Comparison of ENCODE assay signal across 8 cellular contexts in the genomic region with DNA sequence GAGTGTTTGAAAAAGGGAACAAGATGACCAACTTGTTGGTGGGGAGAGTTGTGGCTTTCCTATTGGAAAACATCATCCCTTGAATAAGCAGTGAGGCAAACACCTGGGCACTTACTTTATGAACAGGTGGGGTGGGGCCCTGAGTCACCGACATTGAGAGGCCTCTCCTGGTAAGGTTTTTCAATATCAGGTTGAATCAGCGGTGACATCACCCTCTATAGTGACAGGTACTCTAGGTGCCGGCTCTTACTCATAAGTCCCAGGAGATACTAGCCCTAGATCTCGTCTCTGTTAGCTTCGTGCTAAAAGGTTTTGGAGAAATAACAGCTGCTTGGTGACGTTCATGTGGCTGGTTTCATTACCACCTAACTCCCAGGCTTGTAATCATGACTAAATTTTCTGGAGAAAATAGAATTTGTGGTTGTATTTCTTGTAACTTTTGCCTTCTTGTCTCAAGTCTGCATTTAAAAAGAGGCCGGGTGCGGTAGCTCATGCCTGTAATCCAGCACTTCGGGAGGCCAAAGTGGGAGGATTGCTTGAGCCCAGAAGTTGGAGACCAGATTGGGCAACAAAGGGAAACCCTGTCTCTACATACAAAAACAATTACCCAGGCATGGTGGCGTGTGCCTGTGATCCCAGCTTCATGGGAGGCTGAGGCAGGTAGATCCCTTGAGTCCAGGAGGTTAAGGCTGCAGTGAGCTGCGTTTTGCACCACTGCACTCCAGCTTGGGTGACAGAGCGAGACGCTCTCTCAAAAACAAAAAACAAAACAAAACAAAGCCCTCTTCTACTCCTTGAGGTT. TPM values are rescaled to one million over a fixed set of nuclear protein-coding genes. Genes with fewer than 3 reads are reported as not detected.
DNase-seq lines count a peak whose midpoint lies in the region; ATAC-seq lines count a peak whose summit lies in the region.

No MANE protein-coding gene starts in this region.

- ATAC-seq in HG02943 (IDR thresholded peaks at IDR 0.05; ENCODE audit: low read depth, unreplicated experiment), result peak; percentile 49

- peaks cover 10 to 11% of the 10 kb centered on the region in 2 donors for H3K4me1 Mint-ChIP-seq in immature natural killer cell

- H3K27ac Mint-ChIP-seq in immature natural killer cell, result no peak overlapping the region

- peak; percentile 25 for DNase-seq in NCI-H1092 treated with DMSO at 0.1 percent for 48 hours (lab: John Stamatoyannopoulos, UW)
- no peak for DNase-seq in NCI-H1092 (lab: John Stamatoyannopoulos, UW)
- peak; percentile 87 for DNase-seq in NCI-H345 treated with DMSO at 0.1 percent for 48 hours (lab: John Stamatoyannopoulos, UW; ENCODE audit: unreplicated experiment)
- peak; percentile 35 to 93 for DNase-seq in T47D (ENCODE audit: low read depth in 1 of 2, low spot score in 1 of 2)
- peak; percentile 75 to 78 for DNase-seq in stimulated activated CD4-positive, alpha-beta T cell treated with anti-CD3 and anti-CD28 coated beads, Interleukin-2, amount 100 ng/mL, for 24 hours
- no peak for DNase-seq in immature natural killer cell
- no peak for DNase-seq in HUDEP-2 (lab: John Stamatoyannopoulos, UW; ENCODE audit: unreplicated experiment in 76 of 76)

- peaks cover 2 to 6% (median 2%) of the 10 kb centered on the region in 3 donors for H3K27me3 Mint-ChIP-seq in immature natural killer cell (ENCODE audit: low read depth in 3 of 3)

- H3K4me3 Mint-ChIP-seq in immature natural killer cell, result no peak overlapping the region

- no peaks in the 10 kb centered on the region for H3K9me3 Mint-ChIP-seq in immature natural killer cell

- in situ Hi-C loops in T47D (cut with HindIII; ENCODE audit: low pct_unique_long_range_greater_than_20kb, low sequenced_read_pairs), result no loop called here

- no peaks in the 10 kb centered on the region for H3K36me3 Mint-ChIP-seq in immature natural killer cell

RNA-seq across cellular contexts. Expression of gene CDH1, which starts 19.4 kb away (rescaled TPM):
- polyA plus RNA-seq in immature natural killer cell, result under 1 TPM in 1 of 3 donors, not detected in 2; 0.91 TPM

Comparison
In these comparisons a context has a peak if more than half of its experiments do, and no peak if none do; other contexts are left out.
1. DNase-seq: peak in NCI-H1092 treated with DMSO at 0.1 percent for 48 hours (single experiment), NCI-H345 treated with DMSO at 0.1 percent for 48 hours (single experiment), T47D (2 of 2) and stimulated activated CD4-positive, alpha-beta T cell treated with anti-CD3 and anti-CD28 coated beads, Interleukin-2, amount 100 ng/mL, for 24 hours (2 of 2); none in NCI-H1092 (single experiment), immature natural killer cell (0 of 3) and HUDEP-2 (0 of 76).